ENCODE assay signal across 18 cellular contexts in genomic region chr4:139660518-139661149, GRCh38. TPM values are rescaled to one million over a fixed set of nuclear protein-coding genes. Genes with fewer than 3 reads are reported as not detected.
A peak's percentile ranks its signal among the peaks of the same experiment; 100 is the strongest.
DNase-seq lines count a peak whose midpoint lies in the region; ATAC-seq, FAIRE-seq and TF ChIP-seq lines count a peak whose summit lies in the region.
"Had no signal": no experiment of that assay in that cellular context is flagged by ENCODE, and none has a peak within 500 bp of the region (broad histone marks: within the 10 kb centered on the region; RNA-seq: fewer than 3 reads in every experiment).

No MANE protein-coding gene starts in this region.

- H3K9ac ChIP-seq in endothelial cell of umbilical vein (replicated peaks; ENCODE audit: extremely low read depth, insufficient read depth, low read length): no peak overlapping the region
- H3K9ac ChIP-seq: SK-N-SH had no signal

- H3K9me3 ChIP-seq in CD4-positive, CD25-positive, alpha-beta regulatory T cell (ENCODE audit: control insufficient read depth in 2 of 2, low read length in 2 of 2): no peaks in the 10 kb centered on the region
- H3K9me3 ChIP-seq in endothelial cell of umbilical vein (replicated peaks; ENCODE audit: control insufficient read depth, insufficient read depth, low read length): no peaks in the 10 kb centered on the region
- H3K9me3 ChIP-seq in ovary: no peaks in the 10 kb centered on the region
- H3K9me3 ChIP-seq: prostate gland, SK-N-SH had no signal

- peaks cover 25 to 47% (median 35%) of the 10 kb centered on the region in 4 donors for H3K4me1 Mint-ChIP-seq in CD4-positive, CD25-positive, alpha-beta regulatory T cell
- peaks cover 23% of the 10 kb centered on the region for H3K4me1 Mint-ChIP-seq in activated naive CD8-positive, alpha-beta T cell treated with anti-CD3 and anti-CD28 coated beads for 36 hours

- TF ChIP-seq CTCF in endothelial cell of umbilical vein (IDR thresholded peaks at IDR 0.05; ENCODE audit: extremely low read depth in 1 of 2, insufficient read depth in 1 of 2, low read depth in 1 of 2, low read length in 2 of 2): no peak
- no peak for TF ChIP-seq CTCF in omental fat pad (IDR thresholded peaks at IDR 0.05)
- no peak for TF ChIP-seq CTCF in ovary (IDR thresholded peaks at IDR 0.05)

- no peak overlapping the region for H3K27ac ChIP-seq in CD4-positive, CD25-positive, alpha-beta regulatory T cell (ENCODE audit: insufficient read depth, low read length, poor library complexity, severe bottlenecking)
- peak overlapping the region; percentile 60 for H3K27ac ChIP-seq in endothelial cell of umbilical vein (ENCODE audit: insufficient read depth, low read depth, low read length)
- no peak overlapping the region for H3K27ac ChIP-seq in ovary
- H3K27ac ChIP-seq: prostate gland, WERI-Rb-1 had no signal

- peak overlapping the region in 2 of 4 donors; percentile 1 to 24 for H3K4me3 Mint-ChIP-seq in CD4-positive, CD25-positive, alpha-beta regulatory T cell
- H3K4me3 Mint-ChIP-seq in activated naive CD8-positive, alpha-beta T cell treated with anti-CD3 and anti-CD28 coated beads for 36 hours: no peak overlapping the region
- H3K4me3 Mint-ChIP-seq: activated CD8-positive, alpha-beta memory T cell treated with anti-CD3 and anti-CD28 coated beads, Interleukin-2, amount 10 ng/mL, durations not matched to agents 7 days and 5 days; B cell had no signal

- H3K9me1 ChIP-seq in endothelial cell of umbilical vein (replicated peaks; ENCODE audit: control insufficient read depth, extremely low read depth, insufficient read depth, low read length): no peaks in the 10 kb centered on the region

- CTCF ChIA-PET in endothelial cell of umbilical vein (lab: Charles Lee): interaction anchor here (0.8 to 1.4 kb wide), 5 partner anchors 9 to 700 kb away, joined by 3 to 10 read pairs (median 4); no protein-coding TSS in a partner anchor

- dilution Hi-C loops in endothelial cell of umbilical vein (cut with MboI; ENCODE audit: extremely low pct_ligation_motif_present, low sequenced_read_pairs): no loop called here

- H2AFZ ChIP-seq in endothelial cell of umbilical vein (ENCODE audit: low read depth, low read length): no peak overlapping the region

- no peaks in the 10 kb centered on the region for H3K36me3 Mint-ChIP-seq in CD4-positive, CD25-positive, alpha-beta regulatory T cell
- no peaks in the 10 kb centered on the region for H3K36me3 Mint-ChIP-seq in activated naive CD8-positive, alpha-beta T cell treated with anti-CD3 and anti-CD28 coated beads for 36 hours

- 65 to 71% (median 71%) methylated on average over 4 of the region's 4 CpGs for WGBS in ovary, 3 donors

- intact Hi-C loops in endothelial cell of umbilical vein (cut with micrococcal nuclease) (no loop called here), ovary (cut with DNase I) (loop anchor here in 2 of 4 donors (10.0 kb wide), 2 partner anchors 64 to 594 kb away; no protein-coding TSS in a partner anchor)

- POLR2A ChIA-PET in endothelial cell of umbilical vein (lab: Charles Lee): no interaction called here

- TF ChIP-seq POLR2A in endothelial cell of umbilical vein (IDR thresholded peaks at IDR 0.05; ENCODE audit: low read depth, low read length): no peak
- no peak for TF ChIP-seq POLR2A in ovary (IDR thresholded peaks at IDR 0.05)

- no peaks in the 10 kb centered on the region for H3K9me3 Mint-ChIP-seq in CD4-positive, CD25-positive, alpha-beta regulatory T cell
- H3K9me3 Mint-ChIP-seq in activated naive CD8-positive, alpha-beta T cell treated with anti-CD3 and anti-CD28 coated beads for 36 hours: no peaks in the 10 kb centered on the region

- H3K79me2 ChIP-seq in endothelial cell of umbilical vein (ENCODE audit: control insufficient read depth, insufficient read depth, low read length): no peaks in the 10 kb centered on the region

- peak overlapping the region; percentile 83 for H3K4me2 ChIP-seq in endothelial cell of umbilical vein (ENCODE audit: insufficient read depth, low read length)
- H3K4me2 ChIP-seq: SK-N-SH had no signal

- H3K27me3 ChIP-seq in CD4-positive, CD25-positive, alpha-beta regulatory T cell (ENCODE audit: control insufficient read depth, insufficient read depth, low read length): no peaks in the 10 kb centered on the region
- no peaks in the 10 kb centered on the region for H3K27me3 ChIP-seq in endothelial cell of umbilical vein (ENCODE audit: control insufficient read depth in 2 of 2, insufficient read depth in 2 of 2, low read length in 2 of 2)
- H3K27me3 ChIP-seq in ovary: no peaks in the 10 kb centered on the region
- H3K27me3 ChIP-seq: dorsolateral prefrontal cortex had no signal

- H3K27ac Mint-ChIP-seq in CD4-positive, CD25-positive, alpha-beta regulatory T cell: peak overlapping the region; percentile 1 to 74 (median 55)
- no peak overlapping the region for H3K27ac Mint-ChIP-seq in activated naive CD8-positive, alpha-beta T cell treated with anti-CD3 and anti-CD28 coated beads for 36 hours
- H3K27ac Mint-ChIP-seq: activated CD8-positive, alpha-beta memory T cell treated with anti-CD3 and anti-CD28 coated beads, Interleukin-2, amount 10 ng/mL, durations not matched to agents 7 days and 5 days; B cell had no signal

- no peaks in the 10 kb centered on the region for H3K27me3 Mint-ChIP-seq in CD4-positive, CD25-positive, alpha-beta regulatory T cell
- H3K27me3 Mint-ChIP-seq in activated naive CD8-positive, alpha-beta T cell treated with anti-CD3 and anti-CD28 coated beads for 36 hours: peaks cover 8% of the 10 kb centered on the region

- no peak overlapping the region for H3K4me3 ChIP-seq in CD4-positive, CD25-positive, alpha-beta regulatory T cell (ENCODE audit: low read depth, low read length)
- H3K4me3 ChIP-seq in endothelial cell of umbilical vein (replicated peaks in 1 of 3; ENCODE audit: insufficient read depth in 1 of 3, low read depth in 1 of 3, low read length in 3 of 3) (no peak overlapping the region), ovary (no peak overlapping the region)
- H3K4me3 ChIP-seq: dorsolateral prefrontal cortex, prostate gland had no signal

- no peak for ATAC-seq in CD4-positive, CD25-positive, alpha-beta regulatory T cell (ENCODE audit: low read depth in 2 of 2)
- ATAC-seq in omental fat pad (ENCODE audit: low FRiP score): no peak
- ATAC-seq: activated CD8-positive, alpha-beta memory T cell treated with anti-CD3 and anti-CD28 coated beads, Interleukin-2, amount 10 ng/mL, durations not matched to agents 7 days and 5 days; PC-3 had no signal

- H3K36me3 ChIP-seq in CD4-positive, CD25-positive, alpha-beta regulatory T cell (ENCODE audit: control insufficient read depth, insufficient read depth, low read length): no peaks in the 10 kb centered on the region
- H3K36me3 ChIP-seq in endothelial cell of umbilical vein (ENCODE audit: control insufficient read depth in 2 of 2, extremely low read depth in 1 of 2, insufficient read depth in 2 of 2, low read length in 2 of 2) (no peaks in the 10 kb centered on the region), ovary (no peaks in the 10 kb centered on the region)
- H3K36me3 ChIP-seq: prostate gland, WERI-Rb-1 had no signal

- BruUV-seq in endothelial cell of umbilical vein (replicated peaks; lab: Mats Ljungman, UMichigan): no TSS peak

- H4K20me1 ChIP-seq in endothelial cell of umbilical vein (replicated peaks; ENCODE audit: control insufficient read depth, extremely low read depth, insufficient read depth, low read length): no peaks in the 10 kb centered on the region

- DNase-seq in CD4-positive, CD25-positive, alpha-beta regulatory T cell: no peak
- DNase-seq in NOMO-1 treated with dmso at 0.1 percent for 144 hours (lab: John Stamatoyannopoulos, UW; ENCODE audit: unreplicated experiment): peak; percentile 34
- DNase-seq in endothelial cell of umbilical vein (ENCODE audit: low read depth, low spot score): peak; percentile 83
- peak; percentile 57 for DNase-seq in pons (ENCODE audit: low spot score)
- no peak for DNase-seq in activated naive CD8-positive, alpha-beta T cell treated with anti-CD3 and anti-CD28 coated beads for 36 hours
- DNase-seq in C1 segment of cervical spinal cord (lab: John Stamatoyannopoulos, UW): no peak
- DNase-seq in omental fat pad (ENCODE audit: low spot score): no peak
- no peak for DNase-seq in ovary
- DNase-seq: activated CD8-positive, alpha-beta memory T cell treated with anti-CD3 and anti-CD28 coated beads, Interleukin-2, amount 10 ng/mL, durations not matched to agents 7 days and 5 days; activated effector memory CD4-positive, alpha-beta T cell treated with anti-CD3 and anti-CD28 coated beads, Interleukin-2, amount 50 U/mL, for 16 hours; dorsolateral prefrontal cortex; NCI-H1417 treated with DMSO at 0.1 percent for 48 hours; NCI-H345; PC-3; SK-N-SH; WERI-Rb-1 had no signal

- TF ChIP-seq EP300 in ovary (IDR thresholded peaks at IDR 0.05): no peak

- peak; percentile 87 for FAIRE-seq in endothelial cell of umbilical vein (lab: Jason Lieb, UNC)

- peaks cover 26% of the 10 kb centered on the region for H3K4me1 ChIP-seq in CD4-positive, CD25-positive, alpha-beta regulatory T cell (ENCODE audit: control insufficient read depth, insufficient read depth, low read length, poor library complexity, severe bottlenecking)
- H3K4me1 ChIP-seq in endothelial cell of umbilical vein (ENCODE audit: control insufficient read depth, extremely low read depth, insufficient read depth, low read length) (peaks cover 49% of the 10 kb centered on the region), ovary (ENCODE audit: insufficient read depth) (no peaks in the 10 kb centered on the region)

TF ChIP-seq in endothelial cell of umbilical vein, 7 proteins besides CTCF, POLR2A, EP300 and RAD21 (continues in another document):
- peak; percentile 22 for TF ChIP-seq MYC (IDR thresholded peaks at IDR 0.05; ENCODE audit: low read depth, low read length)
- TF ChIP-seq FOS (IDR thresholded peaks at IDR 0.05; ENCODE audit: borderline replicate concordance, insufficient read depth, low read length): peak; percentile 56
- no peak for TF ChIP-seq EZH2 (IDR thresholded peaks at IDR 0.05; ENCODE audit: borderline replicate concordance, low read depth, low read length, severe bottlenecking)
- peak; percentile 70 for TF ChIP-seq GATA2 (IDR thresholded peaks at IDR 0.05; ENCODE audit: insufficient read depth, insufficient read length, low read depth, low read length)

RNA-seq across cellular contexts. Expression of gene MGST2, which starts 5.0 kb away (rescaled TPM):
- total RNA-seq in CD4-positive, CD25-positive, alpha-beta regulatory T cell: 12.3 TPM
- 10 to 100 TPM; 33.1 to 64.9 (median 46.4) TPM for polyA plus RNA-seq in CD4-positive, CD25-positive, alpha-beta regulatory T cell
- total RNA-seq in endothelial cell of umbilical vein: 62.4 and 64.3 TPM in 2 replicates
- 57.3 and 78.9 TPM in 2 replicates for polyA plus RNA-seq in endothelial cell of umbilical vein
- 59.1 and 66.0 TPM in 2 replicates for polyA plus RNA-seq in endothelial cell of umbilical vein (2011; cell fraction: cytosol; rRNA removed)
- polyA plus RNA-seq in endothelial cell of umbilical vein (2011; cell fraction: nucleus; rRNA removed): 21.2 and 30.8 TPM in 2 replicates
- polyA plus RNA-seq in endothelial cell of umbilical vein (2012): 36.4 and 47.7 TPM in 2 replicates
- 21.0 and 22.2 TPM in 2 replicates for polyA minus RNA-seq in endothelial cell of umbilical vein
- polyA minus RNA-seq in endothelial cell of umbilical vein (2011; cell fraction: cytosol; rRNA and poly(A)+ RNA removed): 15.0 TPM
- polyA minus RNA-seq in endothelial cell of umbilical vein (2011; cell fraction: nucleus; rRNA and poly(A)+ RNA removed): 19.6 and 25.7 TPM in 2 replicates
- 1 to 10 TPM; 7.3 to 9.5 TPM for total RNA-seq in activated naive CD8-positive, alpha-beta T cell treated with anti-CD3 and anti-CD28 coated beads for 36 hours
- 10 to 100 TPM; 24.6 to 83.1 (median 45.4) TPM for total RNA-seq in omental fat pad
- 10 to 100 TPM; 14.5 to 64.9 (median 28.1) TPM for total RNA-seq in ovary
- 10 to 100 TPM; 46.0 to 76.5 TPM for polyA plus RNA-seq in ovary

Comparison
In these comparisons a context has a peak if more than half of its experiments do, and no peak if none do; other contexts are left out.
1. DNase-seq: peak in NOMO-1 treated with dmso at 0.1 percent for 144 hours (single experiment), endothelial cell of umbilical vein (single experiment) and pons (single experiment); none in CD4-positive, CD25-positive, alpha-beta regulatory T cell (0 of 3), activated naive CD8-positive, alpha-beta T cell treated with anti-CD3 and anti-CD28 coated beads for 36 hours (single experiment), C1 segment of cervical spinal cord (0 of 14), omental fat pad (single experiment) and ovary (0 of 5).